ENCODE assay signal across 19 cellular contexts in genomic region chr6:101539510-101540245, GRCh38.
DNase-seq lines count a peak whose midpoint lies in the region; ATAC-seq, FAIRE-seq and TF ChIP-seq lines count a peak whose summit lies in the region.
"Had no signal": no experiment of that assay in that cellular context is flagged by ENCODE, and none has a peak within 500 bp of the region (broad histone marks: within the 10 kb centered on the region; RNA-seq: fewer than 3 reads in every experiment).

No MANE protein-coding gene starts in this region.

- in situ Hi-C loops in K562 (cut with MboI) = no loop called here
- in situ Hi-C loops in GM13976 (cut with MboI; ENCODE audit: low sequenced_read_pairs, unreplicated experiment) = no loop called here

- TF ChIP-seq CTCF in AG04449 (IDR thresholded peaks at IDR 0.05; ENCODE audit: insufficient read depth, low read length, missing control alignments) = no peak
- TF ChIP-seq CTCF in K562 (IDR thresholded peaks at IDR 0.05 in 2 of 3, conservative IDR thresholded peaks at IDR 0.05 in 1 of 3; ENCODE audit: insufficient read depth in 2 of 3, low read depth in 1 of 3, low read length in 3 of 3) = no peak
- TF ChIP-seq CTCF in sigmoid colon (IDR thresholded peaks at IDR 0.05) = no peak
- no peak for TF ChIP-seq CTCF in GM13976 (IDR thresholded peaks at IDR 0.05; ENCODE audit: borderline replicate concordance, control extremely low read depth, extremely low read depth, insufficient read depth, missing control alignments)
- TF ChIP-seq CTCF in esophagus muscularis mucosa (IDR thresholded peaks at IDR 0.05) = no peak

- CTCF ChIA-PET in AG04449 (lab: Yijun Ruan, JAX) = interaction anchor here (1.1 kb wide), 1 partner anchor 12 kb away, joined by 3 read pairs; no protein-coding TSS in a partner anchor
- CTCF ChIA-PET in K562 (lab: Yijun Ruan, JAX; ENCODE audit: low intra/inter-chr PET ratio) = no interaction called here

- no peaks in the 10 kb centered on the region for H4K20me1 ChIP-seq in K562 (replicated peaks; ENCODE audit: control insufficient read depth, insufficient read depth, low read length)

- 5% methylated on average over 4 of the region's 4 CpGs for WGBS in K562 (ENCODE audit: insufficient coverage, low coverage, missing lambda C conversion rate)
- WGBS in sigmoid colon, 2 donors = 73 to 88% methylated on average over 4 of the region's 4 CpGs
- 75% methylated on average over 4 of the region's 4 CpGs for WGBS in esophagus muscularis mucosa

- TF ChIP-seq EP300 in K562 (IDR thresholded peaks at IDR 0.05; ENCODE audit: low read length) (no peak), sigmoid colon (IDR thresholded peaks at IDR 0.05) (no peak), esophagus muscularis mucosa (IDR thresholded peaks at IDR 0.05) (no peak)

- H3K27me3 ChIP-seq in K562 (ENCODE audit: control insufficient read depth in 2 of 2, insufficient read depth in 2 of 2, low read length in 2 of 2) (no peaks in the 10 kb centered on the region), sigmoid colon (no peaks in the 10 kb centered on the region), esophagus muscularis mucosa (no peaks in the 10 kb centered on the region)
- H3K27me3 ChIP-seq: ovary, spleen, upper lobe of left lung had no signal

- no TSS peak for BruUV-seq in K562 (replicated peaks; lab: Mats Ljungman, UMichigan)

- no peak overlapping the region for H3K9ac ChIP-seq in K562 (ENCODE audit: insufficient read depth in 1 of 2, low read depth in 2 of 2, low read length in 2 of 2)

- ATAC-seq in K562 = no peak
- ATAC-seq: left cardiac atrium; stimulated activated naive B cell treated with anti-CD40 and anti-IgM and Interleukin-4, amounts not matched to agents 10 μg/mL and 1 μg/mL and 100 μg/mL, for 72 hours had no signal

- H3K4me3 ChIP-seq in AG04449 (ENCODE audit: low read depth, low read length) (no peak overlapping the region), K562 (no peak overlapping the region), sigmoid colon (no peak overlapping the region), esophagus muscularis mucosa (no peak overlapping the region)
- H3K4me3 ChIP-seq: ovary, spleen, upper lobe of left lung had no signal

- H3K27ac ChIP-seq in K562 (ENCODE audit: extremely low read depth, low read depth, low read length) (no peak overlapping the region), sigmoid colon (no peak overlapping the region), esophagus muscularis mucosa (replicated peaks in 1 of 4) (no peak overlapping the region)
- H3K27ac ChIP-seq: HL-60, ovary, spleen, upper lobe of left lung had no signal

- H3K9me1 ChIP-seq in K562 (ENCODE audit: control insufficient read depth, insufficient read depth, low read length) = no peaks in the 10 kb centered on the region

- no peak overlapping the region for H2AFZ ChIP-seq in K562 (ENCODE audit: low read depth, low read length)

- H3K36me3 ChIP-seq in K562 (ENCODE audit: control insufficient read depth, insufficient read depth, low read length) (no peaks in the 10 kb centered on the region), sigmoid colon (no peaks in the 10 kb centered on the region), esophagus muscularis mucosa (no peaks in the 10 kb centered on the region)
- H3K36me3 ChIP-seq: ovary, spleen, upper lobe of left lung had no signal

- H3K9me3 ChIP-seq in K562 (replicated peaks; ENCODE audit: control insufficient read depth, insufficient read depth, low read depth, low read length) (no peaks in the 10 kb centered on the region), sigmoid colon (no peaks in the 10 kb centered on the region), esophagus muscularis mucosa (no peaks in the 10 kb centered on the region)
- H3K9me3 ChIP-seq: ovary, spleen, upper lobe of left lung had no signal

- no peak for FAIRE-seq in K562 (lab: Jason Lieb, UNC)
- FAIRE-seq: endometrium had no signal

- H3K4me2 ChIP-seq in K562 (ENCODE audit: insufficient read depth, low read length) = no peak overlapping the region

- H3K4me1 ChIP-seq in K562 (replicated peaks in 1 of 2; ENCODE audit: control insufficient read depth in 2 of 2, insufficient read depth in 2 of 2, low read length in 2 of 2) = no peaks in the 10 kb centered on the region
- peaks cover 0 to 6% (median 2%) of the 10 kb centered on the region in 4 donors for H3K4me1 ChIP-seq in sigmoid colon
- no peaks in the 10 kb centered on the region for H3K4me1 ChIP-seq in esophagus muscularis mucosa
- H3K4me1 ChIP-seq: spleen, upper lobe of left lung had no signal

- intact Hi-C loops in K562 (cut with micrococcal nuclease) (no loop called here), sigmoid colon (cut with DNase I) (no loop called here), esophagus muscularis mucosa (cut with DNase I) (no loop called here)

- TF ChIP-seq POLR2A in K562 (conservative IDR thresholded peaks at IDR 0.05) (no peak), sigmoid colon (IDR thresholded peaks at IDR 0.05) (no peak), esophagus muscularis mucosa (IDR thresholded peaks at IDR 0.05; ENCODE audit: low read depth) (no peak)

- H3K79me2 ChIP-seq in K562 (ENCODE audit: control insufficient read depth, insufficient read depth, low read length) = no peaks in the 10 kb centered on the region

- peak; percentile 38 for DNase-seq in AG04449 (ENCODE audit: low read depth, low spot score)
- peak; percentile 78 for DNase-seq in LHCN-M2 (ENCODE audit: low read depth)
- no peak for DNase-seq in K562 (ENCODE audit: extremely low read depth in 1 of 4, low spot score in 3 of 4)
- DNase-seq in glomerular visceral epithelial cell (ENCODE audit: extremely low spot score) = peak; percentile 25
- no peak for DNase-seq in sigmoid colon
- no peak for DNase-seq in GM13976 (ENCODE audit: low spot score)
- DNase-seq in esophagus muscularis mucosa (ENCODE audit: extremely low spot score) = no peak
- no peak for DNase-seq in H4 (ENCODE audit: low spot score)
- DNase-seq: activated CD4-positive, alpha-beta T cell treated with anti-CD3 and anti-CD28 coated beads, Interleukin-2, amount 10 ng/mL, durations not matched to agents 24 days and 14 days; activated naive CD4-positive, alpha-beta T cell treated with anti-CD3 and anti-CD28 coated beads for 36 hours; left cardiac atrium; NCI-H1417 treated with DMSO at 0.1 percent for 48 hours; NCI-H2227 treated with DMSO at 0.1 percent for 48 hours; ovary; spleen; stimulated activated naive B cell treated with anti-CD40 and anti-IgM and Interleukin-4, amounts not matched to agents 10 μg/mL and 1 μg/mL and 100 μg/mL, for 72 hours; upper lobe of left lung had no signal

- TF ChIP-seq RAD21 in K562 (CRISPR knock-in tag; conservative IDR thresholded peaks at IDR 0.05 in 1 of 2, IDR thresholded peaks at IDR 0.05 in 1 of 2) = no peak

- POLR2A ChIA-PET in AG04449 (lab: Yijun Ruan, JAX) = no interaction called here
- POLR2A ChIA-PET in K562 (lab: Yijun Ruan, JAX) = no interaction called here

TF ChIP-seq in K562, 482 proteins besides CTCF, POLR2A, EP300 and RAD21:
- TF ChIP-seq ZBTB34 (CRISPR knock-in tag; IDR thresholded peaks at IDR 0.05) (no peak), SAFB (IDR thresholded peaks at IDR 0.05; ENCODE audit: borderline replicate concordance, low read depth, low read length) (no peak), NFIC (IDR thresholded peaks at IDR 0.05) (peak; percentile 55; the same call in 1 of the 2 replicates), NFIX (CRISPR knock-in tag; IDR thresholded peaks at IDR 0.05; ENCODE audit: low read depth) (peak; percentile 56), NFE2 (IDR thresholded peaks at IDR 0.05; ENCODE audit: low read depth) (no peak), GABPB2 (CRISPR knock-in tag; conservative IDR thresholded peaks at IDR 0.05) (no peak), KDM1A (IDR thresholded peaks at IDR 0.05) (no peak), SMARCA4 (IDR thresholded peaks at IDR 0.05) (no peak), ZNF707 (CRISPR knock-in tag; conservative IDR thresholded peaks at IDR 0.05) (no peak)

Comparison
In these comparisons a context has a peak if more than half of its experiments do, and no peak if none do; other contexts are left out.
1. DNase-seq: peak in AG04449 (single experiment), LHCN-M2 (single experiment) and glomerular visceral epithelial cell (single experiment); none in K562 (0 of 4), sigmoid colon (single experiment), GM13976 (single experiment), esophagus muscularis mucosa (single experiment) and H4 (single experiment).